Comparison of ENCODE assay signal across 24 cellular contexts in genomic region chr18:72993245-72993644, GRCh38.
A peak's percentile ranks its signal among the peaks of the same experiment; 100 is the strongest.
DNase-seq lines count a peak whose midpoint lies in the region; ATAC-seq, FAIRE-seq and TF ChIP-seq lines count a peak whose summit lies in the region.
"Had no signal": no experiment of that assay in that cellular context is flagged by ENCODE, and none has a peak within 500 bp of the region (broad histone marks: within the 10 kb centered on the region; RNA-seq: fewer than 3 reads in every experiment).

No MANE protein-coding gene starts in this region.

- H3K27me3 ChIP-seq in PC-3 (ENCODE audit: low read length) (no peaks in the 10 kb centered on the region), bronchial epithelial cell (ENCODE audit: control insufficient read depth, insufficient read depth, low read length) (no peaks in the 10 kb centered on the region), neural cell (ENCODE audit: insufficient read depth, low read depth, low read length) (no peaks in the 10 kb centered on the region)
- H3K27me3 ChIP-seq: BLaER1 had no signal

- H3K9me2 ChIP-seq in PC-3 (replicated peaks; ENCODE audit: low read length) (no peaks in the 10 kb centered on the region), neural cell (ENCODE audit: insufficient read depth, low read length) (no peaks in the 10 kb centered on the region)

- H3K27ac ChIP-seq in PC-3 (ENCODE audit: low read length) (peak overlapping the region; percentile 23), neural cell (ENCODE audit: low read length) (no peak overlapping the region)
- H3K27ac ChIP-seq: 22Rv1, BLaER1, GM23248 had no signal

- POLR2A ChIA-PET in PC-3 (lab: Charles Lee; ENCODE audit: unreplicated experiment), result no interaction called here

- H3K4me1 ChIP-seq in PC-3 (ENCODE audit: insufficient read depth, low read length), result peaks cover 33% of the 10 kb centered on the region
- H3K4me1 ChIP-seq: BLaER1 had no signal

- peak overlapping the region; percentile 62 for H3K4me2 ChIP-seq in PC-3 (ENCODE audit: low read length)
- H3K4me2 ChIP-seq in neural cell (ENCODE audit: low read length), result no peak overlapping the region
- H3K4me2 ChIP-seq: BLaER1 had no signal

- H3K9me3 ChIP-seq in PC-3 (ENCODE audit: low read length) (no peaks in the 10 kb centered on the region), neural cell (ENCODE audit: low read length) (no peaks in the 10 kb centered on the region)
- H3K9me3 ChIP-seq: BLaER1 had no signal

- H3K4me3 Mint-ChIP-seq in stimulated activated naive B cell treated with anti-CD40 and anti-IgM and Interleukin-4, amounts not matched to agents 10 μg/mL and 1 μg/mL and 100 μg/mL, for 72 hours, result no peak overlapping the region
- no peak overlapping the region for H3K4me3 Mint-ChIP-seq in activated naive CD8-positive, alpha-beta T cell treated with anti-CD3 and anti-CD28 coated beads, Interleukin-2, amount 50 U/mL, for 24 hours
- H3K4me3 Mint-ChIP-seq: B cell; CD14-positive monocyte; CD4-positive, alpha-beta T cell; CD8-positive, alpha-beta memory T cell had no signal

- H3K36me3 ChIP-seq in PC-3 (ENCODE audit: low read depth, low read length), result no peaks in the 10 kb centered on the region
- H3K36me3 ChIP-seq in bronchial epithelial cell (ENCODE audit: control insufficient read depth, insufficient read depth, low read length), result no peaks in the 10 kb centered on the region
- H3K36me3 ChIP-seq in neural cell (ENCODE audit: insufficient read depth, low read length), result no peaks in the 10 kb centered on the region
- H3K36me3 ChIP-seq: BLaER1 had no signal

- no TSS peak for BruUV-seq in PC-3 (replicated peaks; lab: Mats Ljungman, UMichigan)

- H3K27ac Mint-ChIP-seq in stimulated activated naive B cell treated with anti-CD40 and anti-IgM and Interleukin-4, amounts not matched to agents 10 μg/mL and 1 μg/mL and 100 μg/mL, for 72 hours, result no peak overlapping the region
- no peak overlapping the region for H3K27ac Mint-ChIP-seq in activated naive CD8-positive, alpha-beta T cell treated with anti-CD3 and anti-CD28 coated beads, Interleukin-2, amount 50 U/mL, for 24 hours
- H3K27ac Mint-ChIP-seq: B cell; CD14-positive monocyte; CD4-positive, alpha-beta T cell; CD8-positive, alpha-beta memory T cell had no signal

- peaks cover 3 to 4% of the 10 kb centered on the region in 2 donors for H3K9me3 Mint-ChIP-seq in stimulated activated naive B cell treated with anti-CD40 and anti-IgM and Interleukin-4, amounts not matched to agents 10 μg/mL and 1 μg/mL and 100 μg/mL, for 72 hours
- H3K9me3 Mint-ChIP-seq in activated naive CD8-positive, alpha-beta T cell treated with anti-CD3 and anti-CD28 coated beads, Interleukin-2, amount 50 U/mL, for 24 hours, result no peaks in the 10 kb centered on the region

- no peak for FAIRE-seq in bronchial epithelial cell (lab: Jason Lieb, UNC)
- FAIRE-seq: A204.1, GM12878, GM19239, H1 had no signal

- intact Hi-C loops in PC-3 (cut with micrococcal nuclease), result loop anchor here (10.0 kb wide), 1 partner anchor 112 kb away; no protein-coding TSS in a partner anchor
- intact Hi-C loops in Right ventricle myocardium inferior (cut with DNase I), result no loop called here

- H2AFZ ChIP-seq in PC-3 (ENCODE audit: low read length) (no peak overlapping the region), neural cell (ENCODE audit: low read depth, low read length) (no peak overlapping the region)
- H2AFZ ChIP-seq: GM23248 had no signal

- H3F3A ChIP-seq in PC-3 (ENCODE audit: low read length, unreplicated experiment) (no peaks in the 10 kb centered on the region), neural cell (ENCODE audit: insufficient read depth, low read length, poor library complexity, severe bottlenecking) (no peaks in the 10 kb centered on the region)

- H3K36me3 Mint-ChIP-seq in stimulated activated naive B cell treated with anti-CD40 and anti-IgM and Interleukin-4, amounts not matched to agents 10 μg/mL and 1 μg/mL and 100 μg/mL, for 72 hours, result no peaks in the 10 kb centered on the region
- no peaks in the 10 kb centered on the region for H3K36me3 Mint-ChIP-seq in activated naive CD8-positive, alpha-beta T cell treated with anti-CD3 and anti-CD28 coated beads, Interleukin-2, amount 50 U/mL, for 24 hours (ENCODE audit: low read depth)
- H3K36me3 Mint-ChIP-seq: CD14-positive monocyte; CD8-positive, alpha-beta memory T cell had no signal

- peak overlapping the region; percentile 4; the same call in 1 of the 2 replicates for H3K4me3 ChIP-seq in PC-3 (ENCODE audit: low read length)
- H3K4me3 ChIP-seq in bronchial epithelial cell (ENCODE audit: low read depth, low read length), result no peak overlapping the region
- no peak overlapping the region for H3K4me3 ChIP-seq in neural cell (ENCODE audit: low read length)
- H3K4me3 ChIP-seq: BLaER1, GM12878, GM23248 had no signal

- ATAC-seq in PC-3, result peak; percentile 49
- ATAC-seq in stimulated activated naive B cell treated with anti-CD40 and anti-IgM and Interleukin-4, amounts not matched to agents 10 μg/mL and 1 μg/mL and 100 μg/mL, for 72 hours (replicated peaks), result no peak
- no peak for ATAC-seq in activated naive CD8-positive, alpha-beta T cell treated with anti-CD3 and anti-CD28 coated beads, Interleukin-2, amount 50 U/mL, for 24 hours
- no peak for ATAC-seq in Right ventricle myocardium inferior
- ATAC-seq: GM12878 had no signal

- peak; percentile 20 for TF ChIP-seq EP300 in neural cell (conservative IDR thresholded peaks at IDR 0.05; ENCODE audit: poor library complexity, severe bottlenecking)

- no peak for TF ChIP-seq RAD21 in neural cell (conservative IDR thresholded peaks at IDR 0.05)

- no peak overlapping the region for H3K9ac ChIP-seq in PC-3 (ENCODE audit: low read length)
- no peak overlapping the region for H3K9ac ChIP-seq in neural cell (ENCODE audit: low read length)
- H3K9ac ChIP-seq: BLaER1, GM23248 had no signal

- no peaks in the 10 kb centered on the region for H3K79me2 ChIP-seq in PC-3 (ENCODE audit: low read length)
- H3K79me2 ChIP-seq in neural cell (replicated peaks; ENCODE audit: insufficient read depth, low read length), result no peaks in the 10 kb centered on the region

- H3K4me1 Mint-ChIP-seq in stimulated activated naive B cell treated with anti-CD40 and anti-IgM and Interleukin-4, amounts not matched to agents 10 μg/mL and 1 μg/mL and 100 μg/mL, for 72 hours, result no peaks in the 10 kb centered on the region
- H3K4me1 Mint-ChIP-seq in activated naive CD8-positive, alpha-beta T cell treated with anti-CD3 and anti-CD28 coated beads, Interleukin-2, amount 50 U/mL, for 24 hours, result no peaks in the 10 kb centered on the region
- H3K4me1 Mint-ChIP-seq: B cell; CD14-positive monocyte; CD8-positive, alpha-beta memory T cell had no signal

- no peaks in the 10 kb centered on the region for H4K20me1 ChIP-seq in PC-3 (ENCODE audit: low read length)
- H4K20me1 ChIP-seq in neural cell (ENCODE audit: insufficient read depth), result no peaks in the 10 kb centered on the region
- H4K20me1 ChIP-seq: BLaER1 had no signal

- no peak for TF ChIP-seq CTCF in PC-3 (conservative IDR thresholded peaks at IDR 0.05; ENCODE audit: low read depth, low read length)
- no peak for TF ChIP-seq CTCF in bronchial epithelial cell (IDR thresholded peaks at IDR 0.05; ENCODE audit: insufficient read depth, low read length, severe bottlenecking)
- TF ChIP-seq CTCF in neural cell (IDR thresholded peaks at IDR 0.05; ENCODE audit: poor library complexity, severe bottlenecking), result no peak

- H3K27me3 Mint-ChIP-seq in stimulated activated naive B cell treated with anti-CD40 and anti-IgM and Interleukin-4, amounts not matched to agents 10 μg/mL and 1 μg/mL and 100 μg/mL, for 72 hours, result no peaks in the 10 kb centered on the region
- no peaks in the 10 kb centered on the region for H3K27me3 Mint-ChIP-seq in activated naive CD8-positive, alpha-beta T cell treated with anti-CD3 and anti-CD28 coated beads, Interleukin-2, amount 50 U/mL, for 24 hours
- H3K27me3 Mint-ChIP-seq: B cell; CD4-positive, alpha-beta T cell; CD8-positive, alpha-beta memory T cell had no signal

- DNase-seq in DMS53 (lab: John Stamatoyannopoulos, UW) (peak; percentile 21), DMS53 treated with DMSO at 0.1 percent for 48 hours (lab: John Stamatoyannopoulos, UW; ENCODE audit: unreplicated experiment) (no peak), PC-3 (peak; percentile 73), bronchial epithelial cell (ENCODE audit: low read depth) (peak; percentile 13), Right ventricle myocardium inferior (ENCODE audit: missing footprints) (no peak)
- DNase-seq in stimulated activated naive B cell treated with anti-CD40 and anti-IgM and Interleukin-4, amounts not matched to agents 10 μg/mL and 1 μg/mL and 100 μg/mL, for 72 hours, result no peak
- no peak for DNase-seq in activated naive CD8-positive, alpha-beta T cell treated with anti-CD3 and anti-CD28 coated beads, Interleukin-2, amount 50 U/mL, for 24 hours
- DNase-seq: CD4-positive, alpha-beta T cell; CD8-positive, alpha-beta memory T cell; DMS 273 treated with DMSO at 0.1 percent for 48 hours; DND-41; GDM1; GM23248; H7; HCEC 1CT had no signal

- CTCF ChIA-PET in PC-3 (lab: Charles Lee), result no interaction called here

TF ChIP-seq in neural cell, 6 proteins besides CTCF, POLR2A, EP300 and RAD21 (continues in another document):
- no peak for TF ChIP-seq MXI1 (conservative IDR thresholded peaks at IDR 0.05; ENCODE audit: poor library complexity, severe bottlenecking)
- TF ChIP-seq EZH2 (IDR thresholded peaks at IDR 0.05; ENCODE audit: borderline replicate concordance, insufficient read depth, low read length, poor library complexity, severe bottlenecking), result no peak
- no peak for TF ChIP-seq SMC3 (conservative IDR thresholded peaks at IDR 0.05; ENCODE audit: poor library complexity)

Comparison
In these comparisons a context has a peak if more than half of its experiments do, and no peak if none do; other contexts are left out.
1. DNase-seq: peak in DMS53 (single experiment), PC-3 (single experiment) and bronchial epithelial cell (single experiment); none in DMS53 treated with DMSO at 0.1 percent for 48 hours (single experiment), stimulated activated naive B cell treated with anti-CD40 and anti-IgM and Interleukin-4, amounts not matched to agents 10 μg/mL and 1 μg/mL and 100 μg/mL, for 72 hours (single experiment), activated naive CD8-positive, alpha-beta T cell treated with anti-CD3 and anti-CD28 coated beads, Interleukin-2, amount 50 U/mL, for 24 hours (single experiment) and Right ventricle myocardium inferior (single experiment).